8 cellular contexts compared by ENCODE assay signal in the genomic region with DNA sequence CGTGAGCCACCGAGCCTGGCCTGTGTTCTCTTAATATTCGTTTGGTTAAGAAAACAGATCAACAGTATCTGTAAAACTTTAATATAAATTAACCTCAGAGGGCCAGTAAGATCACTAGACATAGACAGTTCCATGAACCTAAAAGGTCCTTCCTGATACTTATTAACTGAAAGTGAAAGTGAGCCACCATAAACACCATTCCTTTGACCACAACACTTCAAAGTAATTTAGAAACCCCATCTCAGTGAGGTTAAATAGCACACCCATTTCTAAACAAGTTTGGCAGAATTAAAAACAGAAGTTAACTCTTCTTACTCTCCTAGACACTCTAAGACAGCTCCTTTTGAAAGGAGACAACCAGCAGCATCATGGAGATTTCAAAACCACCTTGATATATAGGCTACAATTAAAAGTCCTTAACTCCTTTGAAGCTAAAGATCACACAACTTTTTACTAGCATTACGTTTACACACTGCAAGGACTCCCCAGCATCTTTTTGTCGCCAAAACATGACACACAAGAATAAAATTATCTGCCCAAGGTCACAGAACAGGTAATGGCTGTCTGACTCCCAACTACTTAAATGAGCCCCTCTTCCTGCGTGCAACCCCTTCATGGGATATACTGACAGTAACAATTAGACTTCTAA. TPM values are rescaled to one million over a fixed set of nuclear protein-coding genes. Genes with fewer than 3 reads are reported as not detected.
A peak's percentile ranks its signal among the peaks of the same experiment; 100 is the strongest.
DNase-seq lines count a peak whose midpoint lies in the region; ATAC-seq and TF ChIP-seq lines count a peak whose summit lies in the region.

No MANE protein-coding gene starts in this region.

- TF ChIP-seq POLR2A in transverse colon (IDR thresholded peaks at IDR 0.05): no peak

- H3K27ac ChIP-seq in DOHH2 (ENCODE audit: low read depth, low read length) (peak overlapping the region; percentile 93), transverse colon (peak overlapping the region; percentile 97 to 100 (median 98))

- no peaks in the 10 kb centered on the region for H3K9me3 ChIP-seq in DOHH2 (ENCODE audit: control insufficient read depth, insufficient read depth, low read length)
- no peaks in the 10 kb centered on the region for H3K9me3 ChIP-seq in transverse colon

- H3K4me1 Mint-ChIP-seq in activated T-helper 2 cell treated with anti-CD3 and anti-CD28 coated beads, Interferon-gamma antibody, Interleukin-2, Interleukin-4, amounts not matched to agents 10 μg/mL and 5 μg/mL and 100 μg/mL, durations not matched to agents 14 hours and 24 hours and 36 hours (ENCODE audit: low read depth): peaks cover 54% of the 10 kb centered on the region

- TF ChIP-seq CTCF in DOHH2 (IDR thresholded peaks at IDR 0.05; ENCODE audit: low read depth, low read length, poor library complexity, severe bottlenecking): no peak
- TF ChIP-seq CTCF in transverse colon (IDR thresholded peaks at IDR 0.05): no peak

- H3K27me3 Mint-ChIP-seq in activated T-helper 2 cell treated with anti-CD3 and anti-CD28 coated beads, Interferon-gamma antibody, Interleukin-2, Interleukin-4, amounts not matched to agents 10 μg/mL and 5 μg/mL and 100 μg/mL, durations not matched to agents 14 hours and 24 hours and 36 hours (ENCODE audit: low read depth): no peaks in the 10 kb centered on the region

- 30 to 34% methylated on average over 3 to 6 of the region's 6 CpGs for WGBS in transverse colon (ENCODE audit: low coverage in 1 of 2), 2 donors

- peaks cover 28% of the 10 kb centered on the region for H3K36me3 Mint-ChIP-seq in activated T-helper 2 cell treated with anti-CD3 and anti-CD28 coated beads, Interferon-gamma antibody, Interleukin-2, Interleukin-4, amounts not matched to agents 10 μg/mL and 5 μg/mL and 100 μg/mL, durations not matched to agents 14 hours and 24 hours and 36 hours (ENCODE audit: low read depth)

- no peaks in the 10 kb centered on the region for H3K9me3 Mint-ChIP-seq in activated T-helper 2 cell treated with anti-CD3 and anti-CD28 coated beads, Interferon-gamma antibody, Interleukin-2, Interleukin-4, amounts not matched to agents 10 μg/mL and 5 μg/mL and 100 μg/mL, durations not matched to agents 14 hours and 24 hours and 36 hours

- H3K4me3 Mint-ChIP-seq in activated T-helper 2 cell treated with anti-CD3 and anti-CD28 coated beads, Interferon-gamma antibody, Interleukin-2, Interleukin-4, amounts not matched to agents 10 μg/mL and 5 μg/mL and 100 μg/mL, durations not matched to agents 14 hours and 24 hours and 36 hours (ENCODE audit: low read depth): peak overlapping the region; percentile 91

- TF ChIP-seq EP300 in transverse colon (IDR thresholded peaks at IDR 0.05; ENCODE audit: low read depth): no peak

- peaks cover 50% of the 10 kb centered on the region for H3F3A ChIP-seq in DOHH2 (ENCODE audit: control insufficient read depth, insufficient read depth)

- intact Hi-C loops in activated T-helper 2 cell treated with anti-CD3 and anti-CD28 coated beads, Interferon-gamma antibody, Interleukin-2, Interleukin-4, amounts not matched to agents 10 μg/mL and 5 μg/mL and 100 μg/mL, durations not matched to agents 14 hours and 24 hours and 36 hours (cut with micrococcal nuclease): loop anchor here (2.0 to 5.0 kb wide), 3 partner anchors 28 to 165 kb away; partner anchors contain the start of gene AK2
- intact Hi-C loops in left colon (cut with DNase I, micrococcal nuclease) (no loop called here), transverse colon (cut with DNase I; ENCODE audit: low total_unique reads) (no loop called here)

- no peaks in the 10 kb centered on the region for H3K27me3 ChIP-seq in DOHH2 (ENCODE audit: control insufficient read depth, low read length)
- no peaks in the 10 kb centered on the region for H3K27me3 ChIP-seq in transverse colon

- no peak for DNase-seq in activated T-helper 2 cell treated with anti-CD3 and anti-CD28 coated beads, Interferon-gamma antibody, Interleukin-2, Interleukin-4, amounts not matched to agents 10 μg/mL and 5 μg/mL and 100 μg/mL, durations not matched to agents 14 hours and 24 hours and 36 hours (ENCODE audit: low spot score)
- DNase-seq in left colon: no peak
- DNase-seq in transverse colon: no peak
- DNase-seq in hepatic stellate cell (ENCODE audit: low spot score): no peak
- DNase-seq in NCI-H345 (lab: John Stamatoyannopoulos, UW): no peak
- no peak for DNase-seq in stimulated activated CD4-positive, alpha-beta T cell treated with anti-CD3 and anti-CD28 coated beads, Interleukin-2, amount 100 ng/mL, for 48 hours

- peaks cover 68% of the 10 kb centered on the region for H3K79me2 ChIP-seq in DOHH2 (ENCODE audit: control insufficient read depth, low read length)

- H3K4me3 ChIP-seq in DOHH2 (ENCODE audit: low read length) (peak overlapping the region; percentile 84), transverse colon (peak overlapping the region; percentile 48 to 93 (median 78))

- H3K4me2 ChIP-seq in DOHH2 (ENCODE audit: low read length): peak overlapping the region; percentile 77

- no peaks in the 10 kb centered on the region for H4K20me1 ChIP-seq in DOHH2 (ENCODE audit: control insufficient read depth, insufficient read depth, low read depth, low read length)

- H3K9me2 ChIP-seq in DOHH2 (replicated peaks; ENCODE audit: control insufficient read depth, low read length): no peaks in the 10 kb centered on the region

- in situ Hi-C loops in transverse colon (cut with MboI; ENCODE audit: low pct_ligation_motif_present in 1 of 4, low pct_unique_long_range_greater_than_20kb in 1 of 4, low sequenced_read_pairs in 3 of 4): no loop called here

- ATAC-seq in HG03097 (IDR thresholded peaks at IDR 0.05; ENCODE audit: low FRiP score, unreplicated experiment) (peak; percentile 32), left colon (peak; percentile 33)

- peak overlapping the region; percentile 57 for H3K27ac Mint-ChIP-seq in activated T-helper 2 cell treated with anti-CD3 and anti-CD28 coated beads, Interferon-gamma antibody, Interleukin-2, Interleukin-4, amounts not matched to agents 10 μg/mL and 5 μg/mL and 100 μg/mL, durations not matched to agents 14 hours and 24 hours and 36 hours

- peaks cover 26% of the 10 kb centered on the region for H3K36me3 ChIP-seq in DOHH2 (ENCODE audit: control insufficient read depth, low read length)
- H3K36me3 ChIP-seq in transverse colon: no peaks in the 10 kb centered on the region

- peaks cover 47% of the 10 kb centered on the region for H3K4me1 ChIP-seq in DOHH2 (ENCODE audit: control insufficient read depth, low read length)
- peaks cover 6 to 50% (median 27%) of the 10 kb centered on the region in 4 donors for H3K4me1 ChIP-seq in transverse colon

RNA-seq across cellular contexts. Expression of gene RNF19B, which starts 2.2 kb away (rescaled TPM):
- total RNA-seq in activated T-helper 2 cell treated with anti-CD3 and anti-CD28 coated beads, Interferon-gamma antibody, Interleukin-2, Interleukin-4, amounts not matched to agents 10 μg/mL and 5 μg/mL and 100 μg/mL, durations not matched to agents 14 hours and 24 hours and 36 hours: 50.4 and 52.5 TPM in 2 replicates
- total RNA-seq in left colon (10 to 100 TPM; 64.1 to 77.3 TPM), transverse colon (10 to 100 TPM; 22.5 to 83.8 (median 62.0) TPM)
